ENCODE assay signal across 14 cellular contexts in genomic region chr19:11202488-11203193, GRCh38. TPM values are rescaled to one million over a fixed set of nuclear protein-coding genes. Genes with fewer than 3 reads are reported as not detected.
A peak's percentile ranks its signal among the peaks of the same experiment; 100 is the strongest.
DNase-seq lines count a peak whose midpoint lies in the region; ATAC-seq and TF ChIP-seq lines count a peak whose summit lies in the region.
"Had no signal": no experiment of that assay in that cellular context is flagged by ENCODE, and none has a peak within 500 bp of the region (broad histone marks: within the 10 kb centered on the region; RNA-seq: fewer than 3 reads in every experiment).

No MANE protein-coding gene starts in this region.

- H3K27me3 ChIP-seq in heart left ventricle (peaks cover 0 to 1% (median 0%) of the 10 kb centered on the region in 9 donors), right cardiac atrium (ENCODE audit: control insufficient read depth, insufficient read depth) (no peaks in the 10 kb centered on the region), sigmoid colon (no peaks in the 10 kb centered on the region)
- H3K27me3 ChIP-seq in CD4-positive, alpha-beta memory T cell (ENCODE audit: insufficient read depth, low read length), result no peaks in the 10 kb centered on the region

- POLR2A ChIA-PET in CD4-positive, alpha-beta memory T cell (lab: Charles Lee; ENCODE audit: partially characterized antibody), result no interaction called here

- H3K27ac ChIP-seq in heart left ventricle (peak overlapping the region; percentile 78 to 97 (median 90)), right cardiac atrium (ENCODE audit: low read length) (peak overlapping the region; percentile 94), sigmoid colon (peak overlapping the region; percentile 91 to 98 (median 94))
- no peak overlapping the region for H3K27ac ChIP-seq in CD4-positive, alpha-beta memory T cell (ENCODE audit: low read depth, low read length)

- no peak for TF ChIP-seq CTCF in heart left ventricle (IDR thresholded peaks at IDR 0.05)
- TF ChIP-seq CTCF in sigmoid colon (IDR thresholded peaks at IDR 0.05), result no peak

- intact Hi-C loops in heart left ventricle (cut with DNase I) (loop anchor here in 9 of 10 donors (1.0 to 10.0 kb wide), 10 partner anchors 60 to 268 kb away; no protein-coding TSS in a partner anchor), left ventricle myocardium superior (cut with micrococcal nuclease) (loop anchor here (5.0 kb wide), 1 partner anchor 65 kb away; no protein-coding TSS in a partner anchor), right cardiac atrium (cut with DNase I) (loop anchor here in 3 of 4 donors (5.0 to 10.0 kb wide), 2 partner anchors 65 to 168 kb away; no protein-coding TSS in a partner anchor), sigmoid colon (cut with DNase I) (loop anchor here (10.0 kb wide), 1 partner anchor 258 kb away; no protein-coding TSS in a partner anchor)
- intact Hi-C loops in CD4-positive, alpha-beta memory T cell (cut with micrococcal nuclease), result loop anchor here (2.0 kb wide), 1 partner anchor 266 kb away; no protein-coding TSS in a partner anchor

- H3K4me1 Mint-ChIP-seq in T-helper 2 cell treated with Interferon-gamma antibody and Interleukin-4, amounts not matched to agents 5 μg/mL and 100 μg/mL, for 36 hours (ENCODE audit: low read depth), result no peaks in the 10 kb centered on the region
- H3K4me1 Mint-ChIP-seq in CD4-positive, alpha-beta memory T cell, result peaks cover 0 to 3% (median 0%) of the 10 kb centered on the region in 4 donors

- H3K27me3 Mint-ChIP-seq in T-helper 2 cell treated with Interferon-gamma antibody and Interleukin-4, amounts not matched to agents 5 μg/mL and 100 μg/mL, for 36 hours (ENCODE audit: low read depth), result peaks cover 4% of the 10 kb centered on the region
- H3K27me3 Mint-ChIP-seq in CD4-positive, alpha-beta memory T cell, result no peaks in the 10 kb centered on the region

- H3K27ac Mint-ChIP-seq in T-helper 2 cell treated with Interferon-gamma antibody and Interleukin-4, amounts not matched to agents 5 μg/mL and 100 μg/mL, for 36 hours, result no peak overlapping the region
- H3K27ac Mint-ChIP-seq in CD4-positive, alpha-beta memory T cell, result no peak overlapping the region
- H3K27ac Mint-ChIP-seq: activated CD4-positive, alpha-beta T cell treated with anti-CD3 and anti-CD28 coated beads, Interleukin-2, amount 10 ng/mL, durations not matched to agents 7 days and 5 days had no signal

- H3K4me3 ChIP-seq in heart left ventricle, result no peak overlapping the region
- H3K4me3 ChIP-seq in right cardiac atrium (ENCODE audit: low read length), result no peak overlapping the region
- peak overlapping the region in 1 of 4 donors; percentile 45 for H3K4me3 ChIP-seq in sigmoid colon
- no peak overlapping the region for H3K4me3 ChIP-seq in CD4-positive, alpha-beta memory T cell (ENCODE audit: low read length in 2 of 2)

- DNase-seq in heart left ventricle (no peak), left ventricle myocardium superior (no peak), right cardiac atrium (no peak), sigmoid colon (no peak), NCI-H748 treated with DMSO at 0.1 percent for 48 hours (lab: John Stamatoyannopoulos, UW) (no peak)
- DNase-seq in T-helper 2 cell treated with Interferon-gamma antibody and Interleukin-4, amounts not matched to agents 5 μg/mL and 100 μg/mL, for 36 hours (ENCODE audit: low spot score), result no peak
- no peak for DNase-seq in CD4-positive, alpha-beta memory T cell
- DNase-seq: activated CD4-positive, alpha-beta T cell treated with anti-CD3 and anti-CD28 coated beads, Interleukin-2, amount 10 ng/mL, durations not matched to agents 7 days and 5 days; NCI-H146; stimulated activated naive CD4-positive, alpha-beta T cell had no signal

- WGBS in heart left ventricle, 4 donors, result 82 to 90% (median 85%) methylated on average over 19 to 20 of the region's 20 CpGs
- 86% methylated on average over 20 of the region's 20 CpGs for WGBS in right cardiac atrium
- WGBS in sigmoid colon, 2 donors, result 86 to 87% methylated on average over 20 of the region's 20 CpGs

- H3K36me3 Mint-ChIP-seq in T-helper 2 cell treated with Interferon-gamma antibody and Interleukin-4, amounts not matched to agents 5 μg/mL and 100 μg/mL, for 36 hours (ENCODE audit: low read depth), result no peaks in the 10 kb centered on the region
- H3K36me3 Mint-ChIP-seq in CD4-positive, alpha-beta memory T cell, result no peaks in the 10 kb centered on the region

- H3K36me3 ChIP-seq in heart left ventricle, result peaks cover 0 to 79% (median 39%) of the 10 kb centered on the region in 9 donors
- H3K36me3 ChIP-seq in sigmoid colon, result peaks cover 0 to 15% (median 0%) of the 10 kb centered on the region in 4 donors
- H3K36me3 ChIP-seq in CD4-positive, alpha-beta memory T cell (ENCODE audit: insufficient read depth, low read length), result no peaks in the 10 kb centered on the region

- peaks cover 4 to 49% (median 33%) of the 10 kb centered on the region in 12 donors for H3K4me1 ChIP-seq in heart left ventricle
- H3K4me1 ChIP-seq in right cardiac atrium (ENCODE audit: control insufficient read depth, insufficient read depth, low read length), result peaks cover 5% of the 10 kb centered on the region
- H3K4me1 ChIP-seq in sigmoid colon, result peaks cover 0 to 63% (median 51%) of the 10 kb centered on the region in 4 donors
- H3K4me1 ChIP-seq in CD4-positive, alpha-beta memory T cell (ENCODE audit: insufficient read depth, low read length), result no peaks in the 10 kb centered on the region

- TF ChIP-seq EP300 in sigmoid colon (IDR thresholded peaks at IDR 0.05), result no peak

- TF ChIP-seq POLR2A in heart left ventricle (IDR thresholded peaks at IDR 0.05), result no peak
- no peak for TF ChIP-seq POLR2A in sigmoid colon (IDR thresholded peaks at IDR 0.05)

- CTCF ChIA-PET in CD4-positive, alpha-beta memory T cell (lab: Charles Lee; ENCODE audit: partially characterized antibody), result interaction anchor here (0.6 to 3.5 kb wide), 7 partner anchors 14 to 365 kb away, joined by 4 to 24 read pairs (median 6); no protein-coding TSS in a partner anchor

- ATAC-seq in heart left ventricle (peak in 1 of 4 donors; percentile 2), left ventricle myocardium superior (no peak), right cardiac atrium (peak in 1 of 2 donors; percentile 1), HG02623 (IDR thresholded peaks at IDR 0.05; ENCODE audit: unreplicated experiment) (no peak)
- ATAC-seq: esophagus mucosa had no signal

- no peaks in the 10 kb centered on the region for H3K9me3 Mint-ChIP-seq in T-helper 2 cell treated with Interferon-gamma antibody and Interleukin-4, amounts not matched to agents 5 μg/mL and 100 μg/mL, for 36 hours
- no peaks in the 10 kb centered on the region for H3K9me3 Mint-ChIP-seq in CD4-positive, alpha-beta memory T cell
- H3K9me3 Mint-ChIP-seq: activated CD4-positive, alpha-beta T cell treated with anti-CD3 and anti-CD28 coated beads, Interleukin-2, amount 10 ng/mL, durations not matched to agents 7 days and 5 days had no signal

- H3K9me3 ChIP-seq in heart left ventricle (no peaks in the 10 kb centered on the region), right cardiac atrium (ENCODE audit: control insufficient read depth, low read length) (no peaks in the 10 kb centered on the region), sigmoid colon (no peaks in the 10 kb centered on the region)
- no peaks in the 10 kb centered on the region for H3K9me3 ChIP-seq in CD4-positive, alpha-beta memory T cell (ENCODE audit: control insufficient read depth in 1 of 2, low read length in 2 of 2)

- H3K4me3 Mint-ChIP-seq in T-helper 2 cell treated with Interferon-gamma antibody and Interleukin-4, amounts not matched to agents 5 μg/mL and 100 μg/mL, for 36 hours, result no peak overlapping the region
- no peak overlapping the region for H3K4me3 Mint-ChIP-seq in CD4-positive, alpha-beta memory T cell
- H3K4me3 Mint-ChIP-seq: activated CD4-positive, alpha-beta T cell treated with anti-CD3 and anti-CD28 coated beads, Interleukin-2, amount 10 ng/mL, durations not matched to agents 7 days and 5 days had no signal

RNA-seq across cellular contexts. Expression of gene KANK2, which starts 5.3 kb away (rescaled TPM):
- total RNA-seq in heart left ventricle (1,000 to 10,000 TPM in 1 of 9 donors, 100 to 1,000 TPM in 8; 232 to 1,831 (median 296) TPM), left ventricle myocardium superior (471 TPM), right cardiac atrium (100 to 1,000 TPM; 244 to 324 (median 295) TPM), sigmoid colon (1,000 to 10,000 TPM in 2 of 4 donors, 100 to 1,000 TPM in 2; 691 to 1,314 (median 1,068) TPM)
- polyA plus RNA-seq in heart left ventricle (100 to 1,000 TPM; 275 to 281 TPM), right cardiac atrium (259 TPM), sigmoid colon (100 to 1,000 TPM in 1 of 3 donors, 10 to 100 TPM in 2; 29.8 to 130 (median 89.4) TPM)
- under 1 TPM; 0.39 to 0.52 TPM for total RNA-seq in CD4-positive, alpha-beta memory T cell
- polyA plus RNA-seq in CD4-positive, alpha-beta memory T cell, result under 1 TPM in 1 of 2 donors, not detected in 1; 0.17 TPM

RNA-seq across cellular contexts. Expression of gene ANGPTL8, which starts 36.8 kb away (rescaled TPM):
- 1 to 10 TPM in 1 of 9 donors, not detected in 8; 6.3 TPM for total RNA-seq in heart left ventricle
- polyA plus RNA-seq in heart left ventricle, result 10 to 100 TPM in 1 of 2 donors, under 1 TPM in 1; 0.61 to 10.2 TPM
- total RNA-seq in left ventricle myocardium superior, result not detected
- under 1 TPM in 3 of 4 donors, not detected in 1; 0.47 to 0.84 (median 0.51) TPM for total RNA-seq in right cardiac atrium
- 4.8 TPM for polyA plus RNA-seq in right cardiac atrium
- total RNA-seq in sigmoid colon, result not detected
- polyA plus RNA-seq in sigmoid colon, result 1 to 10 TPM in 1 of 3 donors, not detected in 2; 8.1 TPM
- total RNA-seq in CD4-positive, alpha-beta memory T cell, result not detected
- not detected for polyA plus RNA-seq in CD4-positive, alpha-beta memory T cell
- total RNA-seq: A673; activated CD4-positive, alpha-beta T cell treated with anti-CD3 and anti-CD28 coated beads, Interleukin-2, amount 10 ng/mL, durations not matched to agents 7 days and 5 days; esophagus mucosa had no signal
- polyA plus RNA-seq: neural cell had no signal

RNA-seq across cellular contexts. Expression of gene SPC24, which starts 47.1 kb away (rescaled TPM):
- total RNA-seq in heart left ventricle, result 10 to 100 TPM in 1 of 9 donors, 1 to 10 TPM in 8; 1.7 to 10.7 (median 5.2) TPM
- polyA plus RNA-seq in heart left ventricle, result 1 to 10 TPM; 1.4 to 3.0 TPM
- 8.1 TPM for total RNA-seq in left ventricle myocardium superior
- total RNA-seq in right cardiac atrium, result 1 to 10 TPM in 3 of 4 donors, under 1 TPM in 1; 0.56 to 4.4 (median 3.4) TPM
- 1.6 TPM for polyA plus RNA-seq in right cardiac atrium
- total RNA-seq in sigmoid colon, result 1 to 10 TPM in 3 of 4 donors, under 1 TPM in 1; 0.99 to 6.0 (median 2.8) TPM
- 10 to 100 TPM in 1 of 3 donors, 1 to 10 TPM in 2; 1.2 to 13.0 (median 2.1) TPM for polyA plus RNA-seq in sigmoid colon
- 1 to 10 TPM in 1 of 2 experiments, under 1 TPM in 1; 0.84 to 1.9 TPM for total RNA-seq in CD4-positive, alpha-beta memory T cell
- under 1 TPM in 1 of 2 donors, not detected in 1; 0.32 TPM for polyA plus RNA-seq in CD4-positive, alpha-beta memory T cell

RNA-seq across cellular contexts. Expression of gene DOCK6, which starts 59.7 kb away (rescaled TPM):
- total RNA-seq in heart left ventricle (10 to 100 TPM; 21.6 to 57.8 (median 39.5) TPM), left ventricle myocardium superior (39.6 TPM), right cardiac atrium (10 to 100 TPM; 35.0 to 68.5 (median 36.3) TPM), sigmoid colon (10 to 100 TPM; 17.1 to 39.9 (median 20.8) TPM)
- polyA plus RNA-seq in heart left ventricle (10 to 100 TPM; 25.6 to 36.0 TPM), right cardiac atrium (23.8 TPM), sigmoid colon (10 to 100 TPM in 2 of 3 donors, 1 to 10 TPM in 1; 8.8 to 40.5 (median 16.2) TPM)
- total RNA-seq in CD4-positive, alpha-beta memory T cell, result under 1 TPM; 0.30 to 0.64 TPM
- not detected for polyA plus RNA-seq in CD4-positive, alpha-beta memory T cell
- total RNA-seq: activated CD4-positive, alpha-beta T cell treated with anti-CD3 and anti-CD28 coated beads, Interleukin-2, amount 10 ng/mL, durations not matched to agents 7 days and 5 days had no signal
- polyA plus RNA-seq: neural cell had no signal

Comparison
In these comparisons a context has a peak if more than half of its experiments do, and no peak if none do; other contexts are left out.
1. RNA of gene KANK2, which starts 5.3 kb away (total RNA-seq): 691 to 1,314 TPM in sigmoid colon, 471 TPM in left ventricle myocardium superior (single experiment), 244 to 324 TPM in right cardiac atrium and 232 to 1,831 TPM in heart left ventricle; 0.39 to 0.52 TPM in CD4-positive, alpha-beta memory T cell; every median in the first group is over 100 times any median in the second.